8 cellular contexts compared by ENCODE assay signal in genomic region chr2:68368657-68369339, GRCh38. TPM values are rescaled to one million over a fixed set of nuclear protein-coding genes. Genes with fewer than 3 reads are reported as not detected.
A peak's percentile ranks its signal among the peaks of the same experiment; 100 is the strongest.
DNase-seq lines count a peak whose midpoint lies in the region; ATAC-seq, FAIRE-seq and TF ChIP-seq lines count a peak whose summit lies in the region.
"Had no signal": no experiment of that assay in that cellular context is flagged by ENCODE, and none has a peak within 500 bp of the region (broad histone marks: within the 10 kb centered on the region; RNA-seq: fewer than 3 reads in every experiment).

No MANE protein-coding gene starts in this region.

- no peaks in the 10 kb centered on the region for H3K36me3 ChIP-seq in small intestine (ENCODE audit: control insufficient read depth in 2 of 2, insufficient read depth in 2 of 2, low read length in 2 of 2)

- FAIRE-seq in GM18507 (lab: Jason Lieb, UNC) = peak; percentile 73
- FAIRE-seq in small intestine (lab: Jason Lieb, UNC) = no peak

- H3K4me1 ChIP-seq in foreskin keratinocyte (peaks cover 7% of the 10 kb centered on the region), small intestine (ENCODE audit: control insufficient read depth in 2 of 2, insufficient read depth in 1 of 2, low read depth in 1 of 2, low read length in 1 of 2) (peaks cover 0 to 2% of the 10 kb centered on the region in 2 donors)

- no peaks in the 10 kb centered on the region for H3K9me3 ChIP-seq in small intestine (ENCODE audit: control insufficient read depth, low read depth)

- no peak for TF ChIP-seq CTCF in foreskin keratinocyte (conservative IDR thresholded peaks at IDR 0.05)

- H3K27me3 ChIP-seq in foreskin keratinocyte (peaks cover 2% of the 10 kb centered on the region), small intestine (ENCODE audit: control insufficient read depth in 2 of 2, insufficient read depth in 2 of 2, low read length in 2 of 2) (no peaks in the 10 kb centered on the region)
- H3K27me3 ChIP-seq: heart right ventricle had no signal

- DNase-seq in GM18507 (ENCODE audit: extremely low spot score, insufficient read length, low read depth) (no peak), RPMI7951 (ENCODE audit: low read depth) (peak; percentile 70), foreskin keratinocyte (peak; percentile 77 to 87), small intestine (peak; percentile 57), left lobe of liver (ENCODE audit: low spot score) (no peak), NOMO-1 treated with DMSO at 0.1 percent for 48 hours (lab: John Stamatoyannopoulos, UW; ENCODE audit: unreplicated experiment) (no peak), SIG-M5 (lab: John Stamatoyannopoulos, UW) (no peak)
- DNase-seq: heart right ventricle had no signal

- no peak overlapping the region for H3K4me3 ChIP-seq in small intestine (ENCODE audit: low read depth in 1 of 2, low read length in 2 of 2)

- 59 to 66% (median 61%) methylated on average over 7 of the region's 7 CpGs for WGBS in small intestine, 3 donors

- H3K27ac ChIP-seq in foreskin keratinocyte (no peak overlapping the region), small intestine (ENCODE audit: low read depth in 1 of 2, low read length in 1 of 2) (no peak overlapping the region)

- ATAC-seq in foreskin keratinocyte = peak; percentile 96
- ATAC-seq in left lobe of liver = no peak

RNA-seq across cellular contexts. Expression of gene PLEK, which starts 3.7 kb away (rescaled TPM):
- total RNA-seq in RPMI7951 (2014; rRNA removed; shearing (Covaris generic)) = not detected in 2 replicates
- total RNA-seq in foreskin keratinocyte = not detected in 2 replicates
- not detected in 2 replicates for polyA plus RNA-seq in foreskin keratinocyte
- polyA plus RNA-seq in small intestine = 1 to 10 TPM; 2.5 to 6.2 (median 4.3) TPM
- total RNA-seq in left lobe of liver = 2.9 TPM

RNA-seq across cellular contexts. Expression of gene CNRIP1, which starts 49.0 kb away (rescaled TPM):
- total RNA-seq in RPMI7951 (2014; rRNA removed; shearing (Covaris generic)) = 50.5 and 53.9 TPM in 2 replicates
- total RNA-seq in foreskin keratinocyte (0.11 TPM in 1 of 2 replicates, not detected in the other), left lobe of liver (2.3 TPM)
- polyA plus RNA-seq in foreskin keratinocyte (0.03 and 0.17 TPM in 2 replicates), small intestine (10 to 100 TPM in 1 of 3 donors, 1 to 10 TPM in 1, not detected in 1; 9.2 to 15.5 TPM)

Comparison
In these comparisons a context has a peak if more than half of its experiments do, and no peak if none do; other contexts are left out.
1. DNase-seq: peak in RPMI7951 (single experiment), foreskin keratinocyte (2 of 2) and small intestine (single experiment); none in GM18507 (single experiment), left lobe of liver (single experiment), NOMO-1 treated with DMSO at 0.1 percent for 48 hours (single experiment) and SIG-M5 (single experiment).
2. RNA of gene CNRIP1, which starts 49.0 kb away (total RNA-seq): 50.5 to 53.9 TPM in RPMI7951; 2.3 TPM in left lobe of liver (single experiment) and 0.11 TPM in foreskin keratinocyte; every median in the first group is over 10 times any median in the second.